In genomic region chr10:89129850-89130396, GRCh38 we compare ENCODE assay signal across 12 cellular contexts.
DNase-seq lines count a peak whose midpoint lies in the region; ATAC-seq and TF ChIP-seq lines count a peak whose summit lies in the region.
"Had no signal": no experiment of that assay in that cellular context is flagged by ENCODE, and none has a peak within 500 bp of the region (broad histone marks: within the 10 kb centered on the region; RNA-seq: fewer than 3 reads in every experiment).

No MANE protein-coding gene starts in this region.

- H3K27me3 Mint-ChIP-seq in CD14-positive monocyte (ENCODE audit: low read depth in 3 of 3): peaks cover 6 to 17% (median 8%) of the 10 kb centered on the region in 3 donors
- H3K27me3 Mint-ChIP-seq in chondrocyte (ENCODE audit: low read depth): peaks cover 13% of the 10 kb centered on the region

- no peak for ATAC-seq in HG02870 (IDR thresholded peaks at IDR 0.05; ENCODE audit: unreplicated experiment)
- ATAC-seq in GM21390 (IDR thresholded peaks at IDR 0.05; ENCODE audit: unreplicated experiment): no peak
- ATAC-seq: T-helper 17 cell had no signal

- TF ChIP-seq CTCF in CD14-positive monocyte (IDR thresholded peaks at IDR 0.05): no peak
- TF ChIP-seq CTCF in chondrocyte (IDR thresholded peaks at IDR 0.05): no peak

- intact Hi-C loops in CD14-positive monocyte (cut with micrococcal nuclease): no loop called here

- DNase-seq in CD14-positive monocyte (ENCODE audit: low spot score) (peak; percentile 62), NOMO-1 treated with DMSO at 0.1 percent for 48 hours (lab: John Stamatoyannopoulos, UW; ENCODE audit: unreplicated experiment) (peak; percentile 60), chondrocyte (ENCODE audit: low spot score) (no peak), mucosa of gallbladder (ENCODE audit: low spot score) (peak; percentile 43), SW480 (ENCODE audit: low spot score) (no peak), NCI-H1105 treated with DMSO at 0.1 percent for 48 hours (lab: John Stamatoyannopoulos, UW) (no peak)
- DNase-seq: DMS79 treated with DMSO at 0.1 percent for 48 hours, NCI-H345, T-helper 17 cell, transverse colon had no signal

- H3K9me3 Mint-ChIP-seq in CD14-positive monocyte: peaks cover 0 to 2% (median 0%) of the 10 kb centered on the region in 7 donors
- H3K9me3 Mint-ChIP-seq in chondrocyte (ENCODE audit: low read depth): peaks cover 2% of the 10 kb centered on the region

- peak overlapping the region in 6 of 7 donors; percentile 48 to 73 (median 63) for H3K27ac Mint-ChIP-seq in CD14-positive monocyte
- H3K27ac Mint-ChIP-seq in chondrocyte (ENCODE audit: unreplicated experiment): peak overlapping the region; percentile 19
- H3K27ac Mint-ChIP-seq: T-helper 17 cell had no signal

- H3K4me3 Mint-ChIP-seq in CD14-positive monocyte: peak overlapping the region in 1 of 2 donors; percentile 42
- H3K4me3 Mint-ChIP-seq in chondrocyte (ENCODE audit: unreplicated experiment): no peak overlapping the region
- H3K4me3 Mint-ChIP-seq: T-helper 17 cell had no signal

- H3K36me3 Mint-ChIP-seq in CD14-positive monocyte (no peaks in the 10 kb centered on the region), chondrocyte (ENCODE audit: low read depth) (no peaks in the 10 kb centered on the region)

- H3K4me1 Mint-ChIP-seq in CD14-positive monocyte (peaks cover 15% of the 10 kb centered on the region), chondrocyte (ENCODE audit: low read depth) (peaks cover 12% of the 10 kb centered on the region)
- H3K4me1 Mint-ChIP-seq: T-helper 17 cell had no signal

Comparison
In these comparisons a context has a peak if more than half of its experiments do, and no peak if none do; other contexts are left out.
1. DNase-seq: peak in CD14-positive monocyte (single experiment), NOMO-1 treated with DMSO at 0.1 percent for 48 hours (single experiment) and mucosa of gallbladder (single experiment); none in chondrocyte (single experiment), SW480 (single experiment) and NCI-H1105 treated with DMSO at 0.1 percent for 48 hours (single experiment).